In genomic region chr3:162597221-162597620, GRCh38 we compare ENCODE assay signal across 17 cellular contexts.
DNase-seq lines count a peak whose midpoint lies in the region; ATAC-seq and TF ChIP-seq lines count a peak whose summit lies in the region.
"Had no signal": no experiment of that assay in that cellular context is flagged by ENCODE, and none has a peak within 500 bp of the region (broad histone marks: within the 10 kb centered on the region; RNA-seq: fewer than 3 reads in every experiment).

No MANE protein-coding gene starts in this region.

- POLR2A ChIA-PET in WTC11 (lab: Charles Lee), result no interaction called here

- H3K27me3 ChIP-seq in BLaER1 (no peaks in the 10 kb centered on the region), neuron (ENCODE audit: insufficient read depth, low read length) (no peaks in the 10 kb centered on the region), transverse colon (no peaks in the 10 kb centered on the region)

- peak overlapping the region; percentile 59 for H3K4me2 ChIP-seq in BLaER1
- H3K4me2 ChIP-seq: PC-9 had no signal

- H2AFZ ChIP-seq in neuron (ENCODE audit: low read depth, low read length), result peak overlapping the region; percentile 67
- H2AFZ ChIP-seq: PC-9 had no signal

- DNase-seq in WTC11 (ENCODE audit: low spot score), result no peak
- peak; percentile 35 for DNase-seq in medulla oblongata (ENCODE audit: extremely low spot score)
- DNase-seq in NCI-H748 treated with DMSO at 0.1 percent for 48 hours (lab: John Stamatoyannopoulos, UW), result no peak
- no peak for DNase-seq in transverse colon
- DNase-seq in AG20443 (ENCODE audit: low spot score), result no peak
- DNase-seq: C1 segment of cervical spinal cord, EL, NCI-H1092, NCI-H1694, NCI-H345, NCI-H526 treated with DMSO at 0.1 percent for 48 hours, PC-9 had no signal

- ATAC-seq in WTC11 (no peak), HG03469 (IDR thresholded peaks at IDR 0.05; ENCODE audit: unreplicated experiment) (no peak)
- ATAC-seq: K562 had no signal

- H3K4me3 Mint-ChIP-seq in WTC11, result no peak overlapping the region

- no peak overlapping the region for H3K9ac ChIP-seq in BLaER1

- WGBS in transverse colon (ENCODE audit: low coverage in 1 of 2), 2 donors, result 0 to 17% methylated on average over 1 of the region's 1 CpG

- H3K36me3 ChIP-seq in BLaER1 (no peaks in the 10 kb centered on the region), neuron (ENCODE audit: insufficient read depth, low read length) (no peaks in the 10 kb centered on the region), transverse colon (no peaks in the 10 kb centered on the region)

- H3K4me1 ChIP-seq in BLaER1 (peaks cover 58% of the 10 kb centered on the region), neuron (ENCODE audit: insufficient read depth, low read length) (peaks cover 22% of the 10 kb centered on the region), transverse colon (no peaks in the 10 kb centered on the region)

- H3K4me3 ChIP-seq in BLaER1 (no peak overlapping the region), neuron (ENCODE audit: low read length) (no peak overlapping the region), transverse colon (no peak overlapping the region)
- H3K4me3 ChIP-seq: K562, PC-9 had no signal

- H4K20me1 ChIP-seq in BLaER1, result no peaks in the 10 kb centered on the region

- peaks cover 31% of the 10 kb centered on the region for H3K4me1 Mint-ChIP-seq in WTC11

- H3K27ac Mint-ChIP-seq in WTC11, result peak overlapping the region; percentile 71

- intact Hi-C loops in transverse colon (cut with DNase I; ENCODE audit: low total_unique reads), result no loop called here

- H3K36me3 Mint-ChIP-seq in WTC11, result peaks cover 27% of the 10 kb centered on the region

- peaks cover 21% of the 10 kb centered on the region for H3K9me3 Mint-ChIP-seq in WTC11

- CTCF ChIA-PET in WTC11 (lab: Charles Lee), result no interaction called here

- TF ChIP-seq POLR2A in transverse colon (IDR thresholded peaks at IDR 0.05), result no peak

- in situ Hi-C loops in transverse colon (cut with MboI; ENCODE audit: low pct_ligation_motif_present in 1 of 4, low pct_unique_long_range_greater_than_20kb in 1 of 4, low sequenced_read_pairs in 3 of 4), result no loop called here

- TF ChIP-seq CTCF in WTC11 (IDR thresholded peaks at IDR 0.05), result no peak
- no peak for TF ChIP-seq CTCF in transverse colon (IDR thresholded peaks at IDR 0.05)

- no peaks in the 10 kb centered on the region; the same call in 1 of the 2 replicates for H3K27me3 Mint-ChIP-seq in WTC11 (ENCODE audit: low read depth)

- H3K9me3 ChIP-seq in BLaER1 (peaks cover 7% of the 10 kb centered on the region; the same call in 1 of the 2 replicates), neuron (ENCODE audit: low read length) (no peaks in the 10 kb centered on the region), transverse colon (no peaks in the 10 kb centered on the region)

- TF ChIP-seq EP300 in transverse colon (IDR thresholded peaks at IDR 0.05; ENCODE audit: low read depth), result no peak

- H3K27ac ChIP-seq in BLaER1 (peak overlapping the region; percentile 85; the same call in 1 of the 2 replicates), transverse colon (no peak overlapping the region)
- H3K27ac ChIP-seq: 22Rv1, PC-9 had no signal

TF ChIP-seq in WTC11, 78 proteins besides CTCF, POLR2A, EP300 and RAD21 (continues in another document):
- TF ChIP-seq AR (CRISPR knock-in tag; IDR thresholded peaks at IDR 0.05) (no peak), NR2C2 (CRISPR knock-in tag; IDR thresholded peaks at IDR 0.05) (no peak), FOXP4 (CRISPR knock-in tag; IDR thresholded peaks at IDR 0.05) (no peak), ELF4 (CRISPR knock-in tag; IDR thresholded peaks at IDR 0.05; ENCODE audit: low read depth) (no peak), ZNF232 (CRISPR knock-in tag; IDR thresholded peaks at IDR 0.05) (no peak), CBFB (CRISPR knock-in tag; IDR thresholded peaks at IDR 0.05; ENCODE audit: low read depth) (no peak), ZNF416 (CRISPR knock-in tag; IDR thresholded peaks at IDR 0.05) (no peak), ZNF425 (CRISPR knock-in tag; conservative IDR thresholded peaks at IDR 0.05) (no peak), ETV6 (CRISPR knock-in tag; IDR thresholded peaks at IDR 0.05) (no peak), ZNF396 (CRISPR knock-in tag; IDR thresholded peaks at IDR 0.05; ENCODE audit: borderline replicate concordance) (no peak), FOXK1 (CRISPR knock-in tag; IDR thresholded peaks at IDR 0.05) (no peak), E2F5 (CRISPR knock-in tag; IDR thresholded peaks at IDR 0.05) (no peak), EMX1 (CRISPR knock-in tag; IDR thresholded peaks at IDR 0.05) (no peak), GABPB1 (CRISPR knock-in tag; IDR thresholded peaks at IDR 0.05) (no peak)
- TF ChIP-seq, protein P1, sequence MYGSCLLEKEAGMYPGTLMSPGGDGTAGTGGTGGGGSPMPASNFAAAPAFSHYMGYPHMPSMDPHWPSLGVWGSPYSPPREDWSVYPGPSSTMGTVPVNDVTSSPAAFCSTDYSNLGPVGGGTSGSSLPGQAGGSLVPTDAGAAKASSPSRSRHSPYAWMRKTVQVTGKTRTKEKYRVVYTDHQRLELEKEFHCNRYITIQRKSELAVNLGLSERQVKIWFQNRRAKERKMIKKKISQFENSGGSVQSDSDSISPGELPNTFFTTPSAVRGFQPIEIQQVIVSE (CRISPR knock-in tag; IDR thresholded peaks at IDR 0.05; ENCODE audit: borderline replicate concordance), result no peak
- TF ChIP-seq, protein P2, sequence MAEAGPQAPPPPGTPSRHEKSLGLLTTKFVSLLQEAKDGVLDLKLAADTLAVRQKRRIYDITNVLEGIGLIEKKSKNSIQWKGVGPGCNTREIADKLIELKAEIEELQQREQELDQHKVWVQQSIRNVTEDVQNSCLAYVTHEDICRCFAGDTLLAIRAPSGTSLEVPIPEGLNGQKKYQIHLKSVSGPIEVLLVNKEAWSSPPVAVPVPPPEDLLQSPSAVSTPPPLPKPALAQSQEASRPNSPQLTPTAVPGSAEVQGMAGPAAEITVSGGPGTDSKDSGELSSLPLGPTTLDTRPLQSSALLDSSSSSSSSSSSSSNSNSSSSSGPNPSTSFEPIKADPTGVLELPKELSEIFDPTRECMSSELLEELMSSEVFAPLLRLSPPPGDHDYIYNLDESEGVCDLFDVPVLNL (CRISPR knock-in tag; IDR thresholded peaks at IDR 0.05; ENCODE audit: borderline replicate concordance, low read depth), result no peak
